Comparison of ENCODE assay signal across 25 cellular contexts in the genomic region with DNA sequence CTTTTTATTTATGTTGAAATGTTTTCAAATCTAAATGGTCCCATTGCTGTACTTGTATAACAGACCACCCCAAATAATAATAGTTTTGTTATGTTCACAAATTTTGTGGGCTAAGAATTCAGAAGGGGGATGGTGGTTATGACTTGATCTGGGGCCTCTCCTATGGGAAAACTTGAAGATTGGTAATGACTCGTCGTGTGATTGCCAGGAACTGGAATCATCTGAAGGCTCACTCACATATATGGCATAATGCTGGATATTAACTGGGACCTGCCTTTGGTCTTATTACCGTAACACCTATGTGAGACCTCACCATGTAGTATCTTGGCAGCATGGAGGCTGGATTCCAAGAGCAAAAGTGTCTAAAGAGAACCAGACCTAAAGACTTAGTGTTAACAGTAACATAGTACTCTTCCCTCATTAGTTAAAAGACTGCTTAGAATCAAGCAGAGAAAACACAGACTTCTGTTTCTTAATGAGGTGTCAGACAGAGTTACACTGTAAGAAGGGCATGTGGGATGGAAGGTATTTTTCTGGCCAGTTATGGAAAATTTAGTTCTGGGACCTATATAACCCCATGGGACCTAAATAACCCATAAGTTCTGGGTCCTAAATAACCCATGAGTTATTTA. TPM values are rescaled to one million over a fixed set of nuclear protein-coding genes. Genes with fewer than 3 reads are reported as not detected.
DNase-seq lines count a peak whose midpoint lies in the region; ATAC-seq and TF ChIP-seq lines count a peak whose summit lies in the region.
"Had no signal": no experiment of that assay in that cellular context is flagged by ENCODE, and none has a peak within 500 bp of the region (broad histone marks: within the 10 kb centered on the region; RNA-seq: fewer than 3 reads in every experiment).

No MANE protein-coding gene starts in this region.

- CTCF ChIA-PET in activated CD4-positive, alpha-beta memory T cell treated with anti-CD3 and anti-CD28 coated beads for 36 hours (lab: Charles Lee), result no interaction called here

- no peak overlapping the region for H3K4me2 ChIP-seq in GM23248 (ENCODE audit: unreplicated experiment)
- H3K4me2 ChIP-seq: KMS-11 had no signal

- intact Hi-C loops in activated CD4-positive, alpha-beta memory T cell treated with anti-CD3 and anti-CD28 coated beads for 36 hours (cut with micrococcal nuclease), result loop anchor here (5.0 kb wide), 1 partner anchor 282 kb away; no protein-coding TSS in a partner anchor
- intact Hi-C loops in tibial artery (cut with DNase I; ENCODE audit: low total_unique reads), result no loop called here

- no peak overlapping the region for H3K27ac Mint-ChIP-seq in activated CD4-positive, alpha-beta memory T cell treated with anti-CD3 and anti-CD28 coated beads for 36 hours
- H3K27ac Mint-ChIP-seq: activated naive CD4-positive, alpha-beta T cell treated with anti-CD3 and anti-CD28 coated beads, Interleukin-2, amount 50 U/mL, for 72 hours; activated T-cell treated with anti-CD3 and anti-CD28 coated beads, Interleukin-2, amount 50 U/mL, for 24 hours; T-cell had no signal

- H3K4me1 ChIP-seq in GM23248 (ENCODE audit: insufficient read depth), result peaks cover 15% of the 10 kb centered on the region
- peaks cover 9 to 16% of the 10 kb centered on the region in 2 donors for H3K4me1 ChIP-seq in muscle layer of duodenum (ENCODE audit: control insufficient read depth in 1 of 2, insufficient read depth in 2 of 2, low read length in 2 of 2)
- H3K4me1 ChIP-seq in tibial artery, result peaks cover 0 to 38% (median 8%) of the 10 kb centered on the region in 4 donors

- TF ChIP-seq POLR2A in erythroblast (IDR thresholded peaks at IDR 0.05; ENCODE audit: low read length), result no peak

- no peaks in the 10 kb centered on the region for H3K9me2 ChIP-seq in GM23248 (ENCODE audit: insufficient read depth)

- no peaks in the 10 kb centered on the region for H4K20me1 ChIP-seq in GM23248 (ENCODE audit: insufficient read depth)

- H3K79me2 ChIP-seq in GM23248 (ENCODE audit: insufficient read depth), result peaks cover 18% of the 10 kb centered on the region; the same call in 1 of the 2 replicates

- H2AFZ ChIP-seq in GM23248, result no peak overlapping the region

- peaks cover 8% of the 10 kb centered on the region for H3F3A ChIP-seq in GM23248 (ENCODE audit: insufficient read depth)

- H3K4me3 ChIP-seq in GM23248 (no peak overlapping the region), muscle layer of duodenum (ENCODE audit: low read depth in 1 of 2, low read length in 2 of 2) (no peak overlapping the region), tibial artery (no peak overlapping the region)
- H3K4me3 ChIP-seq: gastroesophageal sphincter, mucosa of descending colon, right lobe of liver had no signal

- peaks cover 57% of the 10 kb centered on the region for H3K4me1 Mint-ChIP-seq in activated CD4-positive, alpha-beta memory T cell treated with anti-CD3 and anti-CD28 coated beads for 36 hours (ENCODE audit: low read depth)

- 94 to 96% methylated on average over 3 of the region's 3 CpGs for WGBS in GM23248 (ENCODE audit: low coverage in 1 of 2, low lambda C conversion rate in 2 of 2, missing lambda C conversion rate in 2 of 2), 2 experiments

- no peaks in the 10 kb centered on the region for H3K9me3 Mint-ChIP-seq in activated CD4-positive, alpha-beta memory T cell treated with anti-CD3 and anti-CD28 coated beads for 36 hours
- H3K9me3 Mint-ChIP-seq: activated naive CD4-positive, alpha-beta T cell treated with anti-CD3 and anti-CD28 coated beads, Interleukin-2, amount 50 U/mL, for 72 hours; activated T-cell treated with anti-CD3 and anti-CD28 coated beads, Interleukin-2, amount 50 U/mL, for 24 hours; CD8-positive, alpha-beta memory T cell; T-cell had no signal

- H3K9me3 ChIP-seq in GM23248 (ENCODE audit: low read depth), result no peaks in the 10 kb centered on the region
- H3K9me3 ChIP-seq in muscle layer of duodenum (ENCODE audit: control insufficient read depth in 1 of 2, low read length in 2 of 2), result no peaks in the 10 kb centered on the region
- peaks cover 0 to 4% (median 0%) of the 10 kb centered on the region in 3 donors for H3K9me3 ChIP-seq in tibial artery
- H3K9me3 ChIP-seq: gastroesophageal sphincter, mucosa of descending colon, right lobe of liver had no signal

- TF ChIP-seq CTCF in tibial artery (IDR thresholded peaks at IDR 0.05), result no peak

- H3K36me3 ChIP-seq in GM23248 (ENCODE audit: low read depth) (no peaks in the 10 kb centered on the region), muscle layer of duodenum (ENCODE audit: control insufficient read depth in 1 of 2, insufficient read depth in 2 of 2, low read length in 2 of 2) (peaks cover 0 to 3% of the 10 kb centered on the region in 2 donors), tibial artery (no peaks in the 10 kb centered on the region)
- H3K36me3 ChIP-seq: right lobe of liver had no signal

- no peak for ATAC-seq in GM19324 (IDR thresholded peaks at IDR 0.05; ENCODE audit: low FRiP score, unreplicated experiment)
- ATAC-seq: activated naive CD4-positive, alpha-beta T cell treated with anti-CD3 and anti-CD28 coated beads, Interleukin-2, amount 50 U/mL, for 72 hours; gastroesophageal sphincter; mucosa of descending colon; right lobe of liver; T-cell had no signal

- no peak overlapping the region for H3K27ac ChIP-seq in GM23248
- H3K27ac ChIP-seq in muscle layer of duodenum (ENCODE audit: low read length), result peak overlapping the region; percentile 53
- H3K27ac ChIP-seq in tibial artery, result peak overlapping the region in 1 of 2 donors; percentile 61
- H3K27ac ChIP-seq: epithelial cell of prostate, KMS-11, right lobe of liver had no signal

- peak; percentile 46 for DNase-seq in ELR (ENCODE audit: low read depth)
- DNase-seq in GM23248, result peak; percentile 5
- peak; percentile 24 for DNase-seq in OCI-M1 (lab: John Stamatoyannopoulos, UW)
- no peak for DNase-seq in erythroblast (lab: John Stamatoyannopoulos, UW)
- no peak for DNase-seq in activated CD4-positive, alpha-beta memory T cell treated with anti-CD3 and anti-CD28 coated beads for 36 hours
- no peak for DNase-seq in tibial artery
- DNase-seq: activated CD4-positive, alpha-beta T cell treated with anti-CD3 and anti-CD28 coated beads, Interleukin-2, amount 50 U/mL, for 48 hours; activated T-cell treated with anti-CD3 and anti-CD28 coated beads, Interleukin-2, amount 50 U/mL, for 24 hours; CD8-positive, alpha-beta memory T cell; cortex of kidney; DND-41; mucosa of descending colon; NCI-H1092 treated with DMSO at 0.1 percent for 48 hours; NCI-H69; nucleus accumbens; right lobe of liver; SHP77; stimulated activated naive CD4-positive, alpha-beta T cell treated with Interleukin-2 at 50 U/mL for 16 hours; T-cell had no signal

- no peaks in the 10 kb centered on the region for H3K27me3 Mint-ChIP-seq in activated CD4-positive, alpha-beta memory T cell treated with anti-CD3 and anti-CD28 coated beads for 36 hours
- H3K27me3 Mint-ChIP-seq: activated T-cell treated with anti-CD3 and anti-CD28 coated beads, Interleukin-2, amount 50 U/mL, for 24 hours; CD8-positive, alpha-beta memory T cell; T-cell had no signal

- H3K27me3 ChIP-seq in GM23248 (replicated peaks; ENCODE audit: insufficient read depth) (no peaks in the 10 kb centered on the region), muscle layer of duodenum (ENCODE audit: low read depth, low read length) (no peaks in the 10 kb centered on the region), tibial artery (no peaks in the 10 kb centered on the region)
- H3K27me3 ChIP-seq: gastroesophageal sphincter, right lobe of liver had no signal

- in situ Hi-C loops in GM23248 (cut with MboI), result loop anchor here (25.0 kb wide), 1 partner anchor 848 kb away; a partner anchor contains a TSS

- H3K36me3 Mint-ChIP-seq in activated CD4-positive, alpha-beta memory T cell treated with anti-CD3 and anti-CD28 coated beads for 36 hours, result peaks cover 29% of the 10 kb centered on the region

- no peak overlapping the region for H3K4me3 Mint-ChIP-seq in activated CD4-positive, alpha-beta memory T cell treated with anti-CD3 and anti-CD28 coated beads for 36 hours
- H3K4me3 Mint-ChIP-seq: activated T-cell treated with anti-CD3 and anti-CD28 coated beads, Interleukin-2, amount 50 U/mL, for 24 hours had no signal

- POLR2A ChIA-PET in activated CD4-positive, alpha-beta memory T cell treated with anti-CD3 and anti-CD28 coated beads for 36 hours (lab: Charles Lee), result no interaction called here

- no peak overlapping the region for H3K9ac ChIP-seq in GM23248
- H3K9ac ChIP-seq: KMS-11 had no signal

RNA-seq across cellular contexts. Expression of a gene that starts 11.9 kb away (rescaled TPM):
- 9.1 and 11.4 TPM in 2 replicates for total RNA-seq in GM23248 (2014; rRNA removed; shearing (Covaris generic))
- polyA plus RNA-seq in GM23248 (2016; fragmentation: Nextera tagmentation; extraction: Ambion mirVana), result 31.8 and 33.7 TPM in 2 replicates
- total RNA-seq in activated CD4-positive, alpha-beta memory T cell treated with anti-CD3 and anti-CD28 coated beads for 36 hours, result 10 to 100 TPM; 23.1 to 24.0 TPM

Comparison
In these comparisons a context has a peak if more than half of its experiments do, and no peak if none do; other contexts are left out.
1. DNase-seq: peak in ELR (single experiment), GM23248 (single experiment) and OCI-M1 (single experiment); none in erythroblast (0 of 2), activated CD4-positive, alpha-beta memory T cell treated with anti-CD3 and anti-CD28 coated beads for 36 hours (single experiment) and tibial artery (0 of 2).